12 cellular contexts compared by ENCODE assay signal in genomic region chr16:90031931-90032663, GRCh38. TPM values are rescaled to one million over a fixed set of nuclear protein-coding genes. Genes with fewer than 3 reads are reported as not detected.
A peak's percentile ranks its signal among the peaks of the same experiment; 100 is the strongest.
DNase-seq lines count a peak whose midpoint lies in the region; ATAC-seq and TF ChIP-seq lines count a peak whose summit lies in the region.
"Had no signal": no experiment of that assay in that cellular context is flagged by ENCODE, and none has a peak within 500 bp of the region (broad histone marks: within the 10 kb centered on the region; RNA-seq: fewer than 3 reads in every experiment).

No MANE protein-coding gene starts in this region.

- no peak for TF ChIP-seq CTCF in activated CD8-positive, alpha-beta T cell treated with anti-CD3 and anti-CD28 coated beads for 36 hours (IDR thresholded peaks at IDR 0.05)
- TF ChIP-seq CTCF in fibroblast of mammary gland (conservative IDR thresholded peaks at IDR 0.05; ENCODE audit: control insufficient read depth, insufficient read depth, low read depth, low read length), result no peak

- no peaks in the 10 kb centered on the region for H3K27me3 Mint-ChIP-seq in activated CD4-positive, alpha-beta T cell treated with anti-CD3 and anti-CD28 coated beads, Interleukin-2, amount 10 ng/mL, durations not matched to agents 24 days and 14 days
- H3K27me3 Mint-ChIP-seq in activated CD8-positive, alpha-beta T cell treated with anti-CD3 and anti-CD28 coated beads for 36 hours, result no peaks in the 10 kb centered on the region

- peak overlapping the region; percentile 83 for H3K27ac Mint-ChIP-seq in activated CD4-positive, alpha-beta T cell treated with anti-CD3 and anti-CD28 coated beads, Interleukin-2, amount 10 ng/mL, durations not matched to agents 24 days and 14 days
- no peak overlapping the region for H3K27ac Mint-ChIP-seq in activated CD8-positive, alpha-beta T cell treated with anti-CD3 and anti-CD28 coated beads for 36 hours
- H3K27ac Mint-ChIP-seq in stimulated activated effector memory CD8-positive, alpha-beta T cell treated with anti-CD3 and anti-CD28 coated beads, Interleukin-12 subunit alpha, Interleukin-12 subunit beta, amount 100 ng/mL, for 72 hours, result peak overlapping the region; percentile 99

- CTCF ChIA-PET in activated CD8-positive, alpha-beta T cell treated with anti-CD3 and anti-CD28 coated beads for 36 hours (lab: Charles Lee), result no interaction called here

- peak overlapping the region; percentile 12 for H3K4me3 Mint-ChIP-seq in activated CD4-positive, alpha-beta T cell treated with anti-CD3 and anti-CD28 coated beads, Interleukin-2, amount 10 ng/mL, durations not matched to agents 24 days and 14 days
- H3K4me3 Mint-ChIP-seq in activated CD8-positive, alpha-beta T cell treated with anti-CD3 and anti-CD28 coated beads for 36 hours, result no peak overlapping the region
- H3K4me3 Mint-ChIP-seq in stimulated activated effector memory CD8-positive, alpha-beta T cell treated with anti-CD3 and anti-CD28 coated beads, Interleukin-12 subunit alpha, Interleukin-12 subunit beta, amount 100 ng/mL, for 72 hours, result peak overlapping the region; percentile 51

- H3K4me1 Mint-ChIP-seq in activated CD4-positive, alpha-beta T cell treated with anti-CD3 and anti-CD28 coated beads, Interleukin-2, amount 10 ng/mL, durations not matched to agents 24 days and 14 days, result peaks cover 3% of the 10 kb centered on the region
- H3K4me1 Mint-ChIP-seq in activated CD8-positive, alpha-beta T cell treated with anti-CD3 and anti-CD28 coated beads for 36 hours (ENCODE audit: low read depth), result no peaks in the 10 kb centered on the region
- H3K4me1 Mint-ChIP-seq in stimulated activated effector memory CD8-positive, alpha-beta T cell treated with anti-CD3 and anti-CD28 coated beads, Interleukin-12 subunit alpha, Interleukin-12 subunit beta, amount 100 ng/mL, for 72 hours, result peaks cover 17% of the 10 kb centered on the region

- POLR2A ChIA-PET in activated CD8-positive, alpha-beta T cell treated with anti-CD3 and anti-CD28 coated beads for 36 hours (lab: Charles Lee), result no interaction called here

- no peak for DNase-seq in activated CD4-positive, alpha-beta T cell treated with anti-CD3 and anti-CD28 coated beads, Interleukin-2, amount 10 ng/mL, durations not matched to agents 24 days and 14 days
- no peak for DNase-seq in activated CD4-positive, alpha-beta T cell treated with anti-CD3 and anti-CD28 coated beads, Interleukin-2, amount 50 U/mL, for 1 hour
- DNase-seq in activated CD8-positive, alpha-beta T cell treated with anti-CD3 and anti-CD28 coated beads for 36 hours, result no peak
- DNase-seq in fibroblast of mammary gland (ENCODE audit: low read depth), result peak; percentile 66
- DNase-seq in stimulated activated effector memory CD8-positive, alpha-beta T cell treated with anti-CD3 and anti-CD28 coated beads, Interleukin-12 subunit alpha, Interleukin-12 subunit beta, amount 100 ng/mL, for 72 hours (ENCODE audit: low spot score in 2 of 2), result no peak
- DNase-seq in NCI-H1417 treated with DMSO at 0.1 percent for 48 hours (lab: John Stamatoyannopoulos, UW), result no peak
- DNase-seq in DMS79 treated with DMSO at 0.1 percent for 48 hours (lab: John Stamatoyannopoulos, UW), result no peak
- DNase-seq in NCI-H345 treated with DMSO at 0.1 percent for 48 hours (lab: John Stamatoyannopoulos, UW; ENCODE audit: unreplicated experiment), result no peak
- DNase-seq: foreskin melanocyte, NCI-H82 had no signal

- H3K9me3 Mint-ChIP-seq in activated CD4-positive, alpha-beta T cell treated with anti-CD3 and anti-CD28 coated beads, Interleukin-2, amount 10 ng/mL, durations not matched to agents 24 days and 14 days, result peaks cover 6% of the 10 kb centered on the region
- no peaks in the 10 kb centered on the region for H3K9me3 Mint-ChIP-seq in activated CD8-positive, alpha-beta T cell treated with anti-CD3 and anti-CD28 coated beads for 36 hours
- peaks cover 3% of the 10 kb centered on the region for H3K9me3 Mint-ChIP-seq in stimulated activated effector memory CD8-positive, alpha-beta T cell treated with anti-CD3 and anti-CD28 coated beads, Interleukin-12 subunit alpha, Interleukin-12 subunit beta, amount 100 ng/mL, for 72 hours

- H3K4me3 ChIP-seq in fibroblast of mammary gland (ENCODE audit: control insufficient read depth, low read depth, low read length), result no peak overlapping the region
- H3K4me3 ChIP-seq: smooth muscle cell had no signal

- intact Hi-C loops in activated CD4-positive, alpha-beta T cell treated with anti-CD3 and anti-CD28 coated beads, Interleukin-2, amount 10 ng/mL, durations not matched to agents 24 days and 14 days (cut with micrococcal nuclease), result no loop called here
- intact Hi-C loops in activated CD8-positive, alpha-beta T cell treated with anti-CD3 and anti-CD28 coated beads for 36 hours (cut with micrococcal nuclease), result no loop called here

- H3K36me3 Mint-ChIP-seq in activated CD4-positive, alpha-beta T cell treated with anti-CD3 and anti-CD28 coated beads, Interleukin-2, amount 10 ng/mL, durations not matched to agents 24 days and 14 days (ENCODE audit: low read depth), result peaks cover 9% of the 10 kb centered on the region
- H3K36me3 Mint-ChIP-seq in activated CD8-positive, alpha-beta T cell treated with anti-CD3 and anti-CD28 coated beads for 36 hours (ENCODE audit: low read depth), result peaks cover 21% of the 10 kb centered on the region
- H3K36me3 Mint-ChIP-seq in stimulated activated effector memory CD8-positive, alpha-beta T cell treated with anti-CD3 and anti-CD28 coated beads, Interleukin-12 subunit alpha, Interleukin-12 subunit beta, amount 100 ng/mL, for 72 hours, result peaks cover 32% of the 10 kb centered on the region

- ATAC-seq in activated CD8-positive, alpha-beta T cell treated with anti-CD3 and anti-CD28 coated beads for 36 hours, result peak; percentile 40
- ATAC-seq in stimulated activated effector memory CD8-positive, alpha-beta T cell treated with anti-CD3 and anti-CD28 coated beads, Interleukin-12 subunit alpha, Interleukin-12 subunit beta, amount 100 ng/mL, for 72 hours, result peak; percentile 36

RNA-seq across cellular contexts. Expression of gene DBNDD1, which starts 12.8 kb away (rescaled TPM):
- 0.38 TPM in 1 of 2 replicates, not detected in the other for total RNA-seq in activated CD4-positive, alpha-beta T cell treated with anti-CD3 and anti-CD28 coated beads, Interleukin-2, amount 10 ng/mL, durations not matched to agents 24 days and 14 days
- total RNA-seq in activated CD8-positive, alpha-beta T cell treated with anti-CD3 and anti-CD28 coated beads for 36 hours, result under 1 TPM; 0.52 to 0.96 TPM

RNA-seq across cellular contexts. Expression of gene PRDM7, which starts 45.0 kb away (rescaled TPM):
- total RNA-seq in activated CD4-positive, alpha-beta T cell treated with anti-CD3 and anti-CD28 coated beads, Interleukin-2, amount 10 ng/mL, durations not matched to agents 24 days and 14 days, result not detected in 2 replicates
- not detected for total RNA-seq in activated CD8-positive, alpha-beta T cell treated with anti-CD3 and anti-CD28 coated beads for 36 hours
- total RNA-seq: smooth muscle cell; T-helper 2 cell treated with Interferon-gamma antibody and Interleukin-4, amounts not matched to agents 100 ng/mL and 5 ng/mL, for 36 hours had no signal
